Comparison of ENCODE assay signal across 9 cellular contexts in genomic region chr12:83015390-83016225, GRCh38.
A peak's percentile ranks its signal among the peaks of the same experiment; 100 is the strongest.
DNase-seq lines count a peak whose midpoint lies in the region; ATAC-seq lines count a peak whose summit lies in the region.
"Had no signal": no experiment of that assay in that cellular context is flagged by ENCODE, and none has a peak within 500 bp of the region (broad histone marks: within the 10 kb centered on the region; RNA-seq: fewer than 3 reads in every experiment).

No MANE protein-coding gene starts in this region.

- WGBS in mesodermal cell (ENCODE audit: insufficient coverage in 2 of 2), 2 experiments: 67 to 70% methylated on average over 3 to 4 of the region's 8 CpGs

- ATAC-seq in Right ventricle myocardium inferior: peak; percentile 52
- ATAC-seq in HG03457 (IDR thresholded peaks at IDR 0.05; ENCODE audit: unreplicated experiment): no peak
- ATAC-seq in HG02678 (IDR thresholded peaks at IDR 0.05; ENCODE audit: unreplicated experiment): no peak
- ATAC-seq: GM12878 had no signal

- H3K36me3 ChIP-seq in mesodermal cell (ENCODE audit: control insufficient read depth, insufficient read depth, low read length): peaks cover 9% of the 10 kb centered on the region
- no peaks in the 10 kb centered on the region for H3K36me3 ChIP-seq in SJCRH30

- no peaks in the 10 kb centered on the region for H3K27me3 ChIP-seq in SJCRH30

- H3K9me3 ChIP-seq in mesodermal cell (ENCODE audit: control insufficient read depth, low read length): peaks cover 7% of the 10 kb centered on the region
- H3K9me3 ChIP-seq in SJCRH30 (replicated peaks): no peaks in the 10 kb centered on the region

- DNase-seq in Right ventricle myocardium inferior (ENCODE audit: missing footprints) (no peak), cardiac septum (ENCODE audit: low spot score) (no peak), cerebellar cortex (ENCODE audit: low spot score) (peak; percentile 19), Kasumi-1 (lab: John Stamatoyannopoulos, UW) (no peak), SJCRH30 (no peak)

- intact Hi-C loops in Right ventricle myocardium inferior (cut with DNase I) (no loop called here), cardiac septum (cut with DNase I) (no loop called here)

- H3K27ac ChIP-seq in mesodermal cell (ENCODE audit: low read depth, low read length, severe bottlenecking) (peak overlapping the region; percentile 83), SJCRH30 (no peak overlapping the region)

- no peak overlapping the region for H3K4me3 ChIP-seq in mesodermal cell (ENCODE audit: extremely low read depth, insufficient read depth, low read length, poor library complexity, severe bottlenecking)
- H3K4me3 ChIP-seq in SJCRH30: no peak overlapping the region
- H3K4me3 ChIP-seq: GM12878 had no signal

- H3K4me1 ChIP-seq in mesodermal cell (ENCODE audit: control insufficient read depth, insufficient read depth, low read length, poor library complexity, severe bottlenecking): peaks cover 6% of the 10 kb centered on the region
- H3K4me1 ChIP-seq in SJCRH30: peaks cover 17% of the 10 kb centered on the region
